17 cellular contexts compared by ENCODE assay signal in genomic region chr2:31136000-31136399, GRCh38. TPM values are rescaled to one million over a fixed set of nuclear protein-coding genes. Genes with fewer than 3 reads are reported as not detected.
"Had no signal": no experiment of that assay in that cellular context is flagged by ENCODE, and none has a peak within 500 bp of the region (broad histone marks: within the 10 kb centered on the region; RNA-seq: fewer than 3 reads in every experiment).

No MANE protein-coding gene starts in this region.

- ATAC-seq: activated CD8-positive, alpha-beta T cell treated with anti-CD3 and anti-CD28 coated beads for 36 hours; foreskin keratinocyte; heart right ventricle; stimulated activated memory B cell treated with anti-CD40 and anti-IgM and Interleukin-4, amounts not matched to agents 10 μg/mL and 1 μg/mL and 100 μg/mL, for 72 hours; T-cell had no signal

- H3K27ac ChIP-seq: foreskin keratinocyte, heart right ventricle, left ventricle myocardium inferior, right atrium auricular region, tibial nerve, VCaP had no signal

- H3K9me3 Mint-ChIP-seq: activated CD8-positive, alpha-beta T cell treated with anti-CD3 and anti-CD28 coated beads for 36 hours; activated naive CD8-positive, alpha-beta T cell treated with anti-CD3 and anti-CD28 coated beads, Interleukin-2, amount 10 ng/mL, durations not matched to agents 7 days and 5 days; stimulated activated memory B cell treated with anti-CD40 and anti-IgM and Interleukin-4, amounts not matched to agents 10 μg/mL and 1 μg/mL and 100 μg/mL, for 72 hours; T-cell had no signal

- H3K27ac Mint-ChIP-seq: activated CD8-positive, alpha-beta T cell treated with anti-CD3 and anti-CD28 coated beads for 36 hours; activated naive CD8-positive, alpha-beta T cell treated with anti-CD3 and anti-CD28 coated beads, Interleukin-2, amount 10 ng/mL, durations not matched to agents 7 days and 5 days; stimulated activated memory B cell treated with anti-CD40 and anti-IgM and Interleukin-4, amounts not matched to agents 10 μg/mL and 1 μg/mL and 100 μg/mL, for 72 hours; T-cell had no signal

- H3K9me3 ChIP-seq: heart right ventricle, left ventricle myocardium inferior, right atrium auricular region, tibial nerve had no signal

- H3K36me3 ChIP-seq: heart right ventricle, left ventricle myocardium inferior, right atrium auricular region, tibial nerve had no signal

- DNase-seq: activated CD4-positive, alpha-beta T cell treated with anti-CD3 and anti-CD28 coated beads for 4 hours; activated CD8-positive, alpha-beta memory T cell treated with anti-CD3 and anti-CD28 coated beads, Interleukin-2, amount 50 U/mL, for 4 hours; activated CD8-positive, alpha-beta T cell treated with anti-CD3 and anti-CD28 coated beads for 36 hours; activated naive CD8-positive, alpha-beta T cell treated with anti-CD3 and anti-CD28 coated beads, Interleukin-2, amount 10 ng/mL, durations not matched to agents 7 days and 5 days; anterior cingulate cortex; heart right ventricle; left ventricle myocardium inferior; mesendoderm; stimulated activated CD4-positive, alpha-beta T cell treated with anti-CD3 and anti-CD28 coated beads, Interleukin-1b, Interleukin-23, amount 100 ng/mL, for 48 hours; T-cell had no signal

- FAIRE-seq: colon, islet of Langerhans had no signal

- H3K4me3 ChIP-seq: heart right ventricle, left ventricle myocardium inferior, right atrium auricular region, tibial nerve had no signal

RNA-seq across cellular contexts. Expression of gene GALNT14, which starts 2.2 kb away (rescaled TPM):
- total RNA-seq: activated naive CD8-positive, alpha-beta T cell treated with anti-CD3 and anti-CD28 coated beads, Interleukin-2, amount 10 ng/mL, durations not matched to agents 7 days and 5 days had no signal
